13 cellular contexts compared by ENCODE assay signal in genomic region chrX:19543951-19544359, GRCh38. TPM values are rescaled to one million over a fixed set of nuclear protein-coding genes. Genes with fewer than 3 reads are reported as not detected.
A peak's percentile ranks its signal among the peaks of the same experiment; 100 is the strongest.
DNase-seq lines count a peak whose midpoint lies in the region; ATAC-seq, FAIRE-seq and TF ChIP-seq lines count a peak whose summit lies in the region.
"Had no signal": no experiment of that assay in that cellular context is flagged by ENCODE, and none has a peak within 500 bp of the region (broad histone marks: within the 10 kb centered on the region; RNA-seq: fewer than 3 reads in every experiment).

No MANE protein-coding gene starts in this region.

- H3K79me2 ChIP-seq in smooth muscle cell (ENCODE audit: low read depth), result no peaks in the 10 kb centered on the region

- intact Hi-C loops in Right ventricle myocardium inferior (cut with DNase I) (loop anchor here (2.0 to 10.0 kb wide), 2 partner anchors 71 to 345 kb away; no protein-coding TSS in a partner anchor), cardiac septum (cut with DNase I) (loop anchor here (5.0 kb wide), 1 partner anchor 48 kb away; no protein-coding TSS in a partner anchor)

- FAIRE-seq in D721Med (lab: Jason Lieb, UNC), result no peak
- FAIRE-seq: K562 had no signal

- H3K9me3 ChIP-seq in right atrium auricular region (no peaks in the 10 kb centered on the region), smooth muscle cell (replicated peaks; ENCODE audit: low read depth) (no peaks in the 10 kb centered on the region)

- no peak overlapping the region for H2AFZ ChIP-seq in smooth muscle cell (ENCODE audit: low read depth)
- H2AFZ ChIP-seq: GM23338, PC-9 had no signal

- no peaks in the 10 kb centered on the region for H3K27me3 ChIP-seq in right atrium auricular region
- no peaks in the 10 kb centered on the region for H3K27me3 ChIP-seq in smooth muscle cell (ENCODE audit: low read depth)

- H3K36me3 ChIP-seq in right atrium auricular region (no peaks in the 10 kb centered on the region), smooth muscle cell (ENCODE audit: low read depth) (no peaks in the 10 kb centered on the region)

- no peak for DNase-seq in Right ventricle myocardium inferior (ENCODE audit: missing footprints)
- no peak for DNase-seq in right atrium auricular region (ENCODE audit: low spot score)
- DNase-seq in cardiac septum (ENCODE audit: low spot score), result peak; percentile 68
- peak; percentile 5 for DNase-seq in middle frontal gyrus (ENCODE audit: extremely low spot score, low spot score)
- DNase-seq in smooth muscle cell (lab: John Stamatoyannopoulos, UW; ENCODE audit: unreplicated experiment), result no peak
- DNase-seq in D721Med (ENCODE audit: insufficient read length, low spot score), result no peak
- DNase-seq: NCI-H1436 treated with DMSO at 0.1 percent for 48 hours had no signal

- H3K4me1 ChIP-seq in right atrium auricular region (no peaks in the 10 kb centered on the region), smooth muscle cell (ENCODE audit: low read depth) (no peaks in the 10 kb centered on the region)

- H4K20me1 ChIP-seq in smooth muscle cell (ENCODE audit: low read depth), result no peaks in the 10 kb centered on the region

- 92% methylated on average over 12 of the region's 12 CpGs for WGBS in smooth muscle cell (ENCODE audit: low lambda C conversion rate)

- H3K27ac ChIP-seq in right atrium auricular region, result peak overlapping the region in 1 of 2 donors; percentile 45
- H3K27ac ChIP-seq in smooth muscle cell (ENCODE audit: low read depth), result no peak overlapping the region
- H3K27ac ChIP-seq: C4-2B, PC-9 had no signal

- H3F3A ChIP-seq in smooth muscle cell (ENCODE audit: low read depth), result no peaks in the 10 kb centered on the region

- ATAC-seq in Right ventricle myocardium inferior (peak; percentile 83), GM19467 (IDR thresholded peaks at IDR 0.05; ENCODE audit: unreplicated experiment) (no peak), GM19351 (IDR thresholded peaks at IDR 0.05; ENCODE audit: unreplicated experiment) (no peak)

- TF ChIP-seq CTCF in right atrium auricular region (IDR thresholded peaks at IDR 0.05), result no peak
- no peak for TF ChIP-seq CTCF in smooth muscle cell (IDR thresholded peaks at IDR 0.05; ENCODE audit: borderline replicate concordance, insufficient read depth, poor library complexity, severe bottlenecking)
- TF ChIP-seq CTCF in D721Med (IDR thresholded peaks at IDR 0.05; ENCODE audit: insufficient read depth, missing control alignments), result no peak

- no peak overlapping the region for H3K4me2 ChIP-seq in smooth muscle cell
- H3K4me2 ChIP-seq: GM23338, PC-9 had no signal

- no peak overlapping the region for H3K9ac ChIP-seq in smooth muscle cell (ENCODE audit: low read depth)

- H3K4me3 ChIP-seq in right atrium auricular region, result no peak overlapping the region
- no peak overlapping the region for H3K4me3 ChIP-seq in smooth muscle cell
- H3K4me3 ChIP-seq: GM23338, K562, PC-9 had no signal

RNA-seq across cellular contexts. Expression of gene MAP3K15, which starts 28.6 kb away (rescaled TPM):
- total RNA-seq in Right ventricle myocardium inferior (not detected), right atrium auricular region (not detected), cardiac septum (not detected), smooth muscle cell (0.54 and 1.6 TPM in 2 replicates)
- not detected in 2 replicates for polyA plus RNA-seq in smooth muscle cell
- total RNA-seq: PC-9 had no signal

Comparison
In these comparisons a context has a peak if more than half of its experiments do, and no peak if none do; other contexts are left out.
1. DNase-seq: peak in cardiac septum (single experiment) and middle frontal gyrus (single experiment); none in Right ventricle myocardium inferior (single experiment), right atrium auricular region (single experiment), smooth muscle cell (single experiment) and D721Med (single experiment).